8 cellular contexts compared by ENCODE assay signal in genomic region chr2:168782271-168782670, GRCh38. TPM values are rescaled to one million over a fixed set of nuclear protein-coding genes. Genes with fewer than 3 reads are reported as not detected.
"Had no signal": no experiment of that assay in that cellular context is flagged by ENCODE, and none has a peak within 500 bp of the region (broad histone marks: within the 10 kb centered on the region; RNA-seq: fewer than 3 reads in every experiment).

No MANE protein-coding gene starts in this region.

- FAIRE-seq: H54, HTR-8/SVneo, K562 had no signal

- H3K4me3 ChIP-seq: K562 had no signal

- ATAC-seq: K562 had no signal

- H3K4me3 Mint-ChIP-seq: H9 had no signal

- DNase-seq: GOT3, H9, HCEC 1CT, IMR-90, KG1 had no signal

RNA-seq across cellular contexts. Expression of gene NOSTRIN, which starts 20.2 kb away (rescaled TPM):
- total RNA-seq: H9 had no signal
